Comparison of ENCODE assay signal across 13 cellular contexts in the genomic region with DNA sequence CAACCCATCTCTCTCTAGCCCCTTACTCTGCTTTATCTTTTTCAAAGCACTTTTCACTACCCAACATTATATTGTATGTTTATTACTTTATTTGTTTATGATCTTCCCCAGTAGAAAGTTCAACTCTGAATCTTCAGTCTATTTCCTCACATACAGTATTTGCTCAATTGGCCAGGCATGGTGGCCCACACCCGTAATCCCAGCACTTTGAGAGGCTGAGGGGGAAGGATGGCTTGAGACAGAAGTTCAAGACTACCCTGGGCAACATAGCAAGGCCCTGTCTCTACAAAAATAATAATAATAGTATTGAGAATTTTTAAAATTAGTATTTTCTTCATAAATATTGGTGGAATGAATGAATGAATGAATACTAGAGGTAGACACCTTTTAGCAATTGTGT. TPM values are rescaled to one million over a fixed set of nuclear protein-coding genes. Genes with fewer than 3 reads are reported as not detected.
DNase-seq lines count a peak whose midpoint lies in the region; ATAC-seq, FAIRE-seq and TF ChIP-seq lines count a peak whose summit lies in the region.
"Had no signal": no experiment of that assay in that cellular context is flagged by ENCODE, and none has a peak within 500 bp of the region (broad histone marks: within the 10 kb centered on the region; RNA-seq: fewer than 3 reads in every experiment).

No MANE protein-coding gene starts in this region.

- no peaks in the 10 kb centered on the region; a peak in 1 of 5 replicates for H3K27me3 ChIP-seq in HepG2 (ENCODE audit: control insufficient read depth in 1 of 2, insufficient read depth in 2 of 2, low read length in 2 of 2)
- no peaks in the 10 kb centered on the region for H3K27me3 ChIP-seq in right lobe of liver
- no peaks in the 10 kb centered on the region for H3K27me3 ChIP-seq in foreskin keratinocyte
- H3K27me3 ChIP-seq in upper lobe of right lung, result no peaks in the 10 kb centered on the region
- no peaks in the 10 kb centered on the region for H3K27me3 ChIP-seq in spleen (replicated peaks in 1 of 7)
- H3K27me3 ChIP-seq: BE2C, esophagus muscularis mucosa had no signal

- peak overlapping the region; percentile 93 for H3K4me2 ChIP-seq in HepG2 (ENCODE audit: low read depth, low read length)

- H2AFZ ChIP-seq in HepG2 (ENCODE audit: low read length), result no peak overlapping the region

- no peak for ATAC-seq in HepG2
- ATAC-seq in right lobe of liver, result no peak
- ATAC-seq in activated B cell treated with CpG ODN at 0.5 μM for 24 hours (ENCODE audit: low read depth), result no peak
- no peak for ATAC-seq in foreskin keratinocyte
- no peak for ATAC-seq in upper lobe of right lung
- no peak for ATAC-seq in HG03095 (IDR thresholded peaks at IDR 0.05; ENCODE audit: unreplicated experiment)
- no peak for ATAC-seq in esophagus mucosa

- TF ChIP-seq CTCF in HepG2 (CRISPR knock-in tag; IDR thresholded peaks at IDR 0.05) (no peak), right lobe of liver (IDR thresholded peaks at IDR 0.05) (no peak), activated B cell treated with CpG ODN at 0.5 μM for 24 hours (IDR thresholded peaks at IDR 0.05) (no peak), foreskin keratinocyte (conservative IDR thresholded peaks at IDR 0.05) (no peak), upper lobe of right lung (IDR thresholded peaks at IDR 0.05) (no peak), spleen (IDR thresholded peaks at IDR 0.05 in 8 of 11, conservative IDR thresholded peaks at IDR 0.05 in 3 of 11) (no peak)

- no TSS peak for BruUV-seq in HepG2 (replicated peaks; lab: Mats Ljungman, UMichigan)

- H3K4me1 ChIP-seq in HepG2 (ENCODE audit: insufficient read depth, low read length) (peaks cover 46% of the 10 kb centered on the region), right lobe of liver (peaks cover 0 to 13% (median 0%) of the 10 kb centered on the region in 4 donors), foreskin keratinocyte (peaks cover 40% of the 10 kb centered on the region), upper lobe of right lung (peaks cover 21% of the 10 kb centered on the region), spleen (peaks cover 10 to 55% (median 38%) of the 10 kb centered on the region in 6 donors)
- H3K4me1 ChIP-seq: BE2C had no signal

- intact Hi-C loops in HepG2 (cut with micrococcal nuclease; ENCODE audit: unreplicated experiment) (loop anchor here (5.0 to 10.0 kb wide), 2 partner anchors 92 to 230 kb away; a partner anchor contains a TSS), right lobe of liver (cut with DNase I) (no loop called here), activated B cell treated with CpG ODN at 0.5 μM for 24 hours (cut with micrococcal nuclease) (loop anchor here (10.0 kb wide), 2 partner anchors 832 to 1068 kb away; a partner anchor contains a TSS), upper lobe of right lung (cut with DNase I) (no loop called here), spleen (cut with DNase I; ENCODE audit: low total_unique reads) (no loop called here)

- H3K27ac ChIP-seq in HepG2 (ENCODE audit: extremely low read length, insufficient read depth, low read length) (no peak overlapping the region), right lobe of liver (no peak overlapping the region), foreskin keratinocyte (peak overlapping the region; percentile 72), upper lobe of right lung (no peak overlapping the region), spleen (no peak overlapping the region)

- H3K4me3 Mint-ChIP-seq in activated B cell treated with CpG ODN at 0.5 μM for 24 hours, result peak overlapping the region; percentile 1

- no peaks in the 10 kb centered on the region for H4K20me1 ChIP-seq in HepG2 (ENCODE audit: insufficient read depth, low read length)

- H3K36me3 ChIP-seq in HepG2 (replicated peaks in 1 of 2; ENCODE audit: control insufficient read depth in 1 of 2, insufficient read depth in 2 of 2, low read length in 2 of 2) (no peaks in the 10 kb centered on the region), right lobe of liver (no peaks in the 10 kb centered on the region), upper lobe of right lung (no peaks in the 10 kb centered on the region), spleen (no peaks in the 10 kb centered on the region)
- H3K36me3 ChIP-seq: BE2C, esophagus muscularis mucosa had no signal

- peaks cover 8% of the 10 kb centered on the region for H3K36me3 Mint-ChIP-seq in activated B cell treated with CpG ODN at 0.5 μM for 24 hours (ENCODE audit: low read depth)

- H3K4me3 ChIP-seq in HepG2 (replicated peaks in 1 of 3; ENCODE audit: insufficient read depth in 1 of 3, low read depth in 2 of 3, low read length in 3 of 3), result no peak overlapping the region; a peak in 1 of 6 replicates
- no peak overlapping the region for H3K4me3 ChIP-seq in right lobe of liver
- H3K4me3 ChIP-seq in upper lobe of right lung, result peak overlapping the region; percentile 90
- no peak overlapping the region for H3K4me3 ChIP-seq in spleen

- peaks cover 42% of the 10 kb centered on the region for H3K4me1 Mint-ChIP-seq in activated B cell treated with CpG ODN at 0.5 μM for 24 hours

- H3K27me3 Mint-ChIP-seq in activated B cell treated with CpG ODN at 0.5 μM for 24 hours, result no peaks in the 10 kb centered on the region

- TF ChIP-seq POLR2A in HepG2 (IDR thresholded peaks at IDR 0.05; ENCODE audit: insufficient read depth in 1 of 2, low read depth in 2 of 2, low read length in 2 of 2) (no peak), right lobe of liver (IDR thresholded peaks at IDR 0.05) (no peak), spleen (IDR thresholded peaks at IDR 0.05) (no peak)

- H3K9me3 Mint-ChIP-seq in activated B cell treated with CpG ODN at 0.5 μM for 24 hours, result no peaks in the 10 kb centered on the region

- POLR2A ChIA-PET in HepG2 (lab: Yijun Ruan, JAX), result no interaction called here
- POLR2A ChIA-PET in activated B cell treated with CpG ODN at 0.5 μM for 24 hours (lab: Charles Lee), result interaction anchor here (1.4 to 2.4 kb wide), 3 partner anchors 19 to 432 kb away, joined by 3 to 6 read pairs (median 4); a partner anchor contains a TSS

- WGBS in HepG2 (ENCODE audit: low lambda C conversion rate), result 68% methylated on average over 1 of the region's 1 CpG
- 89% methylated on average over 1 of the region's 1 CpG for WGBS in right lobe of liver (ENCODE audit: insufficient coverage, low coverage, low lambda C conversion rate, missing lambda C conversion rate)
- WGBS in spleen, 5 donors, result 69 to 92% (median 85%) methylated on average over 1 of the region's 1 CpG

- no peak overlapping the region for H3K27ac Mint-ChIP-seq in activated B cell treated with CpG ODN at 0.5 μM for 24 hours

- TF ChIP-seq RAD21 in HepG2 (CRISPR knock-in tag; IDR thresholded peaks at IDR 0.05), result no peak

- no peaks in the 10 kb centered on the region for H3K79me2 ChIP-seq in HepG2 (ENCODE audit: insufficient read depth, low read length)

- DNase-seq in HepG2 (ENCODE audit: low spot score), result no peak
- DNase-seq in right lobe of liver, result no peak
- no peak for DNase-seq in activated B cell treated with CpG ODN at 0.5 μM for 24 hours
- no peak for DNase-seq in foreskin keratinocyte
- no peak for DNase-seq in upper lobe of right lung
- DNase-seq in spleen, result no peak
- DNase-seq: BE2C, NCI-H1436, NCI-H82, SW 1271 had no signal

- CTCF ChIA-PET in HepG2 (lab: Yijun Ruan, JAX; ENCODE audit: low intra/inter-chr PET ratio, low total read pairs) (no interaction called here), activated B cell treated with CpG ODN at 0.5 μM for 24 hours (lab: Charles Lee) (interaction anchor here (1.2 to 5.6 kb wide), 6 partner anchors 20 to 262 kb away, joined by 4 to 70 read pairs (median 4); no protein-coding TSS in a partner anchor)

- H3K9me3 ChIP-seq in HepG2 (ENCODE audit: low read length) (no peaks in the 10 kb centered on the region), right lobe of liver (no peaks in the 10 kb centered on the region), upper lobe of right lung (no peaks in the 10 kb centered on the region), spleen (peaks cover 0 to 10% (median 3%) of the 10 kb centered on the region in 8 donors)
- H3K9me3 ChIP-seq: BE2C, esophagus muscularis mucosa had no signal

- FAIRE-seq in HepG2 (lab: Jason Lieb, UNC), result no peak

- in situ Hi-C loops in HepG2 (cut with HindIII; ENCODE audit: extremely low pct_ligation_motif_present, low pct_unique_long_range_greater_than_20kb), result no loop called here

- TF ChIP-seq EP300 in HepG2 (IDR thresholded peaks at IDR 0.05; ENCODE audit: low read depth in 2 of 2, low read length in 2 of 2), result no peak
- TF ChIP-seq EP300 in HepG2 (CRISPR knock-in tag; IDR thresholded peaks at IDR 0.05; ENCODE audit: borderline replicate concordance), result no peak

- no peak overlapping the region for H3K9ac ChIP-seq in HepG2 (ENCODE audit: insufficient read depth, low read depth, low read length)

RNA-seq across cellular contexts. Expression of a gene that starts 1.2 kb away (rescaled TPM):
- total RNA-seq in HepG2 (2016; rRNA removed; fragmentation: Illumina TruSeq; extraction: Trizol) (3.4 TPM in 2 replicates), right lobe of liver (1 to 10 TPM; 1.0 to 3.6 (median 1.7) TPM), activated B cell treated with CpG ODN at 0.5 μM for 24 hours (5.5 and 7.4 TPM in 2 replicates), foreskin keratinocyte (13.2 and 16.4 TPM in 2 replicates), upper lobe of right lung (8.6 TPM), spleen (1 to 10 TPM; 1.5 to 5.8 (median 5.1) TPM), esophagus mucosa (8.0 TPM)
- 1.9 and 2.2 TPM in 2 replicates for total RNA-seq in HepG2 (2016; cell fraction: cytosol; rRNA removed; fragmentation: Illumina TruSeq; extraction: Trizol; ENCODE audit: low read depth)
- total RNA-seq in HepG2 (2016; cell fraction: insoluble cytoplasmic fraction; rRNA removed; fragmentation: Illumina TruSeq; extraction: Trizol), result 3.3 and 3.4 TPM in 2 replicates
- 2.5 and 3.7 TPM in 2 replicates for total RNA-seq in HepG2 (2016; cell fraction: membrane; rRNA removed; fragmentation: Illumina TruSeq; extraction: Trizol)
- total RNA-seq in HepG2 (2016; cell fraction: nucleus; rRNA removed; fragmentation: Illumina TruSeq; extraction: Trizol), result 2.5 and 4.3 TPM in 2 replicates
- polyA plus RNA-seq in HepG2 (2011; rRNA removed) (4.2 and 4.3 TPM in 2 replicates), foreskin keratinocyte (12.5 and 14.0 TPM in 2 replicates), spleen (1 to 10 TPM; 1.8 to 3.0 (median 2.3) TPM)
- 2.9 and 3.6 TPM in 2 replicates for polyA plus RNA-seq in HepG2 (2011; cell fraction: cytosol; rRNA removed)
- polyA plus RNA-seq in HepG2 (2011; cell fraction: nucleus; rRNA removed), result 3.0 and 3.3 TPM in 2 replicates
- polyA plus RNA-seq in HepG2 (2012), result 3.1 and 3.2 TPM in 2 replicates
- 2.7 and 3.2 TPM in 2 replicates for polyA plus RNA-seq in HepG2 (2016; cell fraction: cytosol; fragmentation: Illumina TruSeq; extraction: Trizol; ENCODE audit: low read depth)
- polyA plus RNA-seq in HepG2 (2016; cell fraction: insoluble cytoplasmic fraction; fragmentation: Illumina TruSeq; extraction: Trizol; ENCODE audit: low read depth), result 4.4 and 5.6 TPM in 2 replicates
- polyA plus RNA-seq in HepG2 (2016; cell fraction: membrane; fragmentation: Illumina TruSeq; extraction: Trizol; ENCODE audit: low read depth), result 3.5 and 3.8 TPM in 2 replicates
- polyA plus RNA-seq in HepG2 (2016; cell fraction: nucleus; fragmentation: Illumina TruSeq; extraction: Trizol; ENCODE audit: insufficient read depth, low read depth), result 2.6 and 3.5 TPM in 2 replicates
- 3.9 and 4.9 TPM in 2 replicates for polyA minus RNA-seq in HepG2 (2011; rRNA and poly(A)+ RNA removed; ENCODE audit: low replicate concordance)
- 1.4 and 1.5 TPM in 2 replicates for polyA minus RNA-seq in HepG2 (2011; cell fraction: cytosol; rRNA and poly(A)+ RNA removed)
- 6.2 and 7.3 TPM in 2 replicates for polyA minus RNA-seq in HepG2 (2011; cell fraction: nucleus; rRNA and poly(A)+ RNA removed)

RNA-seq across cellular contexts. Expression of a gene that starts 3.2 kb away (rescaled TPM):
- 5.6 and 5.8 TPM in 2 replicates for total RNA-seq in HepG2 (2016; rRNA removed; fragmentation: Illumina TruSeq; extraction: Trizol)
- total RNA-seq in HepG2 (2016; cell fraction: cytosol; rRNA removed; fragmentation: Illumina TruSeq; extraction: Trizol; ENCODE audit: low read depth), result 0.88 and 1.0 TPM in 2 replicates
- 5.3 TPM in 2 replicates for total RNA-seq in HepG2 (2016; cell fraction: insoluble cytoplasmic fraction; rRNA removed; fragmentation: Illumina TruSeq; extraction: Trizol)
- 2.8 and 3.9 TPM in 2 replicates for total RNA-seq in HepG2 (2016; cell fraction: membrane; rRNA removed; fragmentation: Illumina TruSeq; extraction: Trizol)
- total RNA-seq in HepG2 (2016; cell fraction: nucleus; rRNA removed; fragmentation: Illumina TruSeq; extraction: Trizol), result 4.3 TPM in 2 replicates
- 8.5 and 8.6 TPM in 2 replicates for polyA plus RNA-seq in HepG2 (2011; rRNA removed)
- polyA plus RNA-seq in HepG2 (2011; cell fraction: cytosol; rRNA removed), result 8.3 and 9.8 TPM in 2 replicates
- 5.7 and 6.2 TPM in 2 replicates for polyA plus RNA-seq in HepG2 (2011; cell fraction: nucleus; rRNA removed)
- 6.3 and 7.6 TPM in 2 replicates for polyA plus RNA-seq in HepG2 (2012)
- 0.75 and 0.97 TPM in 2 replicates for polyA plus RNA-seq in HepG2 (2016; cell fraction: cytosol; fragmentation: Illumina TruSeq; extraction: Trizol; ENCODE audit: low read depth)
- 4.2 and 5.0 TPM in 2 replicates for polyA plus RNA-seq in HepG2 (2016; cell fraction: insoluble cytoplasmic fraction; fragmentation: Illumina TruSeq; extraction: Trizol; ENCODE audit: low read depth)
- polyA plus RNA-seq in HepG2 (2016; cell fraction: membrane; fragmentation: Illumina TruSeq; extraction: Trizol; ENCODE audit: low read depth), result 2.6 and 2.7 TPM in 2 replicates
- polyA plus RNA-seq in HepG2 (2016; cell fraction: nucleus; fragmentation: Illumina TruSeq; extraction: Trizol; ENCODE audit: insufficient read depth, low read depth), result 3.1 and 4.8 TPM in 2 replicates
- polyA minus RNA-seq in HepG2 (2011; rRNA and poly(A)+ RNA removed; ENCODE audit: low replicate concordance), result 19.7 and 55.0 TPM in 2 replicates
- 4.9 and 5.0 TPM in 2 replicates for polyA minus RNA-seq in HepG2 (2011; cell fraction: cytosol; rRNA and poly(A)+ RNA removed)
- 7.2 and 10.9 TPM in 2 replicates for polyA minus RNA-seq in HepG2 (2011; cell fraction: nucleus; rRNA and poly(A)+ RNA removed)
- 1 to 10 TPM; 3.4 to 9.2 (median 6.0) TPM for total RNA-seq in right lobe of liver
- total RNA-seq in activated B cell treated with CpG ODN at 0.5 μM for 24 hours, result 21.0 and 23.2 TPM in 2 replicates
- 42.6 and 46.6 TPM in 2 replicates for total RNA-seq in foreskin keratinocyte
- 18.7 and 20.3 TPM in 2 replicates for polyA plus RNA-seq in foreskin keratinocyte
- 37.8 TPM for total RNA-seq in upper lobe of right lung
- total RNA-seq in spleen, result 10 to 100 TPM; 19.6 to 49.2 (median 25.4) TPM
- polyA plus RNA-seq in spleen, result 1 to 10 TPM; 5.3 to 6.4 (median 5.7) TPM
- 21.3 TPM for total RNA-seq in esophagus mucosa

Comparison
In these comparisons a context has a peak if more than half of its experiments do, and no peak if none do; other contexts are left out.
1. intact Hi-C loops: an anchor here in HepG2 (5.0 to 10.0 kb wide) and activated B cell treated with CpG ODN at 0.5 μM for 24 hours (10.0 kb wide); none called in right lobe of liver, upper lobe of right lung and spleen.